Comparison of ENCODE assay signal across 8 cellular contexts in the genomic region with DNA sequence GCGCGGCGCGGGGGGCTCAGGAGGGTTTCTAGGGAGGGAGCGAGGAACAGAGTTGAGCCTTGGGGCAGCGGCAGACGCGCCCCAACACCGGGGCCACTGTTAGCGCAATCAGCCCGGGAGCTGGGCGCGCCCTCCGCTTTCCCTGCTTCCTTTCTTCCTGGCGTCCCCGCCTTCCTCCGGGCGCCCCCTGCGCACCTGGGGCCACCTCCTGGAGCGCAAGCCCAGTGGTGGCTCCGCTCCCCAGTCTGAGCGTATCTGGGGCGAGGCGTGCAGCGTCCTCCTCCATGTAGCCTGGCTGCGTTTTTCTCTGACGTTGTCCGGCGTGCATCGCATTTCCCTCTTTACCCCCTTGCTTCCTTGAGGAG. TPM values are rescaled to one million over a fixed set of nuclear protein-coding genes. Genes with fewer than 3 reads are reported as not detected.
A peak's percentile ranks its signal among the peaks of the same experiment; 100 is the strongest.
DNase-seq lines count a peak whose midpoint lies in the region; ATAC-seq and TF ChIP-seq lines count a peak whose summit lies in the region.

No MANE protein-coding gene starts in this region.

- H3K27ac ChIP-seq in WERI-Rb-1 (no peak overlapping the region), thoracic aorta (no peak overlapping the region)

- TF ChIP-seq CTCF in WERI-Rb-1 (IDR thresholded peaks at IDR 0.05; ENCODE audit: low read depth, low read length) (no peak), thoracic aorta (IDR thresholded peaks at IDR 0.05) (no peak)

- H3K36me3 ChIP-seq in WERI-Rb-1 (no peaks in the 10 kb centered on the region), thoracic aorta (no peaks in the 10 kb centered on the region)

- peaks cover 4 to 26% of the 10 kb centered on the region in 2 donors for H3K4me1 ChIP-seq in thoracic aorta (ENCODE audit: control insufficient read depth in 1 of 2, low read depth in 2 of 2)

- H3K4me3 ChIP-seq in WERI-Rb-1 (ENCODE audit: low read depth, low read length) (peak overlapping the region; percentile 63), iPS-11a (ENCODE audit: low read depth, low read length) (peak overlapping the region; percentile 57), thoracic aorta (peak overlapping the region; percentile 54)

- ATAC-seq in thoracic aorta (ENCODE audit: insufficient number of reproducible peaks, low FRiP score, low read depth) (no peak), GM18511 (IDR thresholded peaks at IDR 0.05; ENCODE audit: unreplicated experiment) (no peak), HG03039 (IDR thresholded peaks at IDR 0.05; ENCODE audit: unreplicated experiment) (no peak)

- H3K9me3 ChIP-seq in WERI-Rb-1 (ENCODE audit: severe bottlenecking): no peaks in the 10 kb centered on the region
- H3K9me3 ChIP-seq in thoracic aorta: no peaks in the 10 kb centered on the region

- H3K27me3 ChIP-seq in WERI-Rb-1 (ENCODE audit: insufficient read depth, low read depth, severe bottlenecking) (peaks cover 3% of the 10 kb centered on the region), thoracic aorta (replicated peaks; ENCODE audit: insufficient read depth) (peaks cover 5% of the 10 kb centered on the region)

- DNase-seq in stimulated activated CD4-positive, alpha-beta T cell treated with anti-CD3 and anti-CD28 coated beads, Interleukin-15, amount 100 ng/mL, for 24 hours: peak; percentile 29
- no peak for DNase-seq in stimulated activated CD4-positive, alpha-beta T cell treated with anti-CD3 and anti-CD28 coated beads, Interleukin-2, amount 100 ng/mL, for 24 hours
- DNase-seq in WERI-Rb-1 (peak; percentile 37), thoracic aorta (ENCODE audit: low spot score) (no peak), kidney glomerular epithelial cell (lab: John Stamatoyannopoulos, UW) (no peak)

RNA-seq across cellular contexts. Expression of gene PROC, which starts 5.2 kb away (rescaled TPM):
- not detected for total RNA-seq in thoracic aorta

RNA-seq across cellular contexts. Expression of gene MAP3K2, which starts 35.7 kb away (rescaled TPM):
- total RNA-seq in thoracic aorta: 100 to 1,000 TPM in 1 of 2 donors, 10 to 100 TPM in 1; 67.9 to 107 TPM

Comparison
In these comparisons a context has a peak if more than half of its experiments do, and no peak if none do; other contexts are left out.
1. DNase-seq: peak in stimulated activated CD4-positive, alpha-beta T cell treated with anti-CD3 and anti-CD28 coated beads, Interleukin-15, amount 100 ng/mL, for 24 hours (single experiment) and WERI-Rb-1 (single experiment); none in stimulated activated CD4-positive, alpha-beta T cell treated with anti-CD3 and anti-CD28 coated beads, Interleukin-2, amount 100 ng/mL, for 24 hours (0 of 2), thoracic aorta (single experiment) and kidney glomerular epithelial cell (single experiment).
2. Peak in every context shown above with its lines, with median percentiles within 50 percentile points of each other: H3K4me3 ChIP-seq.